1 cellular context compared by ENCODE assay signal in genomic region chr6:148342146-148343027, GRCh38.
TF ChIP-seq lines count a peak whose summit lies in the region.

SASH1 (plus strand) TSS chr6:148342838; CDS start chr6:148343068, 230 bp downstream.

TF ChIP-seq in HepG2, 621 proteins besides CTCF, POLR2A, EP300 and RAD21 (continued from another document and continues in another):
- TF ChIP-seq CREB3 (CRISPR knock-in tag; IDR thresholded peaks at IDR 0.05) (no peak), SMYD3 (CRISPR knock-in tag; IDR thresholded peaks at IDR 0.05) (no peak), ZSCAN21 (CRISPR knock-in tag; IDR thresholded peaks at IDR 0.05; ENCODE audit: borderline replicate concordance) (no peak), ZNF615 (CRISPR knock-in tag; IDR thresholded peaks at IDR 0.05; ENCODE audit: borderline replicate concordance) (no peak), ZNF225 (CRISPR knock-in tag; IDR thresholded peaks at IDR 0.05) (no peak), ZNF558 (CRISPR knock-in tag; IDR thresholded peaks at IDR 0.05; ENCODE audit: borderline replicate concordance) (peak; percentile 51; the same call in 1 of the 2 replicates), ZNF431 (CRISPR knock-in tag; IDR thresholded peaks at IDR 0.05; ENCODE audit: borderline replicate concordance, low read depth) (0 out of 2 replicates have a peak, but pooled peaks have one; percentile 56), NFE2L1 (CRISPR knock-in tag; IDR thresholded peaks at IDR 0.05; ENCODE audit: borderline replicate concordance) (no peak), JARID2 (CRISPR knock-in tag; IDR thresholded peaks at IDR 0.05; ENCODE audit: insufficient replicate concordance) (peak; percentile 21), AKNA (CRISPR knock-in tag; IDR thresholded peaks at IDR 0.05; ENCODE audit: borderline replicate concordance) (no peak; the same call in 1 of the 2 replicates), ZNF331 (CRISPR knock-in tag; IDR thresholded peaks at IDR 0.05) (no peak), CCAR2 (optimal IDR thresholded peaks at IDR 0.05; ENCODE audit: low read depth, low read length) (no peak), FOXA1 (IDR thresholded peaks at IDR 0.05) (no peak), FOXA1 (CRISPR knock-in tag; IDR thresholded peaks at IDR 0.05) (0 out of 2 replicates have a peak, but pooled peaks have one; percentile 3), MTF2 (CRISPR knock-in tag; IDR thresholded peaks at IDR 0.05; ENCODE audit: borderline replicate concordance) (0 out of 2 replicates have a peak, but pooled peaks have one; percentile 58), ZNF264 (CRISPR knock-in tag; IDR thresholded peaks at IDR 0.05) (no peak; the same call in 1 of the 2 replicates), ZNF383 (CRISPR knock-in tag; IDR thresholded peaks at IDR 0.05; ENCODE audit: borderline replicate concordance) (no peak), ZSCAN25 (CRISPR knock-in tag; IDR thresholded peaks at IDR 0.05) (peak; percentile 68; the same call in 1 of the 2 replicates), MEIS2 (CRISPR knock-in tag; IDR thresholded peaks at IDR 0.05) (peak; percentile 60; the same call in 1 of the 2 replicates), IRF9 (CRISPR knock-in tag; IDR thresholded peaks at IDR 0.05; ENCODE audit: borderline replicate concordance) (peak; percentile 56; the same call in 1 of the 2 replicates), ZNF761 (CRISPR knock-in tag; conservative IDR thresholded peaks at IDR 0.05) (peak; percentile 62; the same call in 1 of the 2 replicates), DZIP1 (CRISPR knock-in tag; IDR thresholded peaks at IDR 0.05) (peak; percentile 79), ZNF414 (CRISPR knock-in tag; IDR thresholded peaks at IDR 0.05) (no peak), ZNF563 (CRISPR knock-in tag; IDR thresholded peaks at IDR 0.05) (no peak), ZNF550 (CRISPR knock-in tag; IDR thresholded peaks at IDR 0.05; ENCODE audit: borderline replicate concordance) (no peak), NFKBIZ (CRISPR knock-in tag; IDR thresholded peaks at IDR 0.05) (peak; percentile 67), HOXD1 (CRISPR knock-in tag; IDR thresholded peaks at IDR 0.05) (no peak), GABPA (IDR thresholded peaks at IDR 0.05; ENCODE audit: low read depth, low read length) (no peak), GABPA (CRISPR knock-in tag; IDR thresholded peaks at IDR 0.05; ENCODE audit: low read depth) (peak; percentile 37; the same call in 1 of the 2 replicates), SP1 (IDR thresholded peaks at IDR 0.05) (no peak), SP1 (CRISPR knock-in tag; IDR thresholded peaks at IDR 0.05) (no peak), ZNF746 (CRISPR knock-in tag; IDR thresholded peaks at IDR 0.05) (peak; percentile 83), STAG1 (CRISPR knock-in tag; IDR thresholded peaks at IDR 0.05) (no peak), ZNF772 (CRISPR knock-in tag; IDR thresholded peaks at IDR 0.05) (no peak), MEF2D (CRISPR knock-in tag; IDR thresholded peaks at IDR 0.05) (0 out of 2 replicates have a peak, but pooled peaks have one; percentile 43), HMG20B (CRISPR knock-in tag; conservative IDR thresholded peaks at IDR 0.05) (no peak; the same call in 1 of the 2 replicates), PLRG1 (conservative IDR thresholded peaks at IDR 0.05) (no peak), GRHL1 (CRISPR knock-in tag; conservative IDR thresholded peaks at IDR 0.05) (no peak), DNMT3B (CRISPR knock-in tag; conservative IDR thresholded peaks at IDR 0.05) (0 out of 2 replicates have a peak, but pooled peaks have one; percentile 53), ZKSCAN5 (CRISPR knock-in tag; IDR thresholded peaks at IDR 0.05) (no peak), ZNF343 (CRISPR knock-in tag; IDR thresholded peaks at IDR 0.05) (peak; percentile 42; the same call in 1 of the 2 replicates), SIN3B (IDR thresholded peaks at IDR 0.05; ENCODE audit: low read length) (no peak), RFX5 (IDR thresholded peaks at IDR 0.05; ENCODE audit: low read depth, low read length) (no peak), KLF15 (CRISPR knock-in tag; IDR thresholded peaks at IDR 0.05; ENCODE audit: borderline replicate concordance) (no peak), CREBL2 (CRISPR knock-in tag; IDR thresholded peaks at IDR 0.05; ENCODE audit: borderline replicate concordance) (peak; percentile 90; the same call in 1 of the 2 replicates), RERE (CRISPR knock-in tag; IDR thresholded peaks at IDR 0.05; ENCODE audit: low read depth) (no peak), DNMT1 (CRISPR knock-in tag; IDR thresholded peaks at IDR 0.05) (no peak), ERF (CRISPR knock-in tag; IDR thresholded peaks at IDR 0.05) (peak; percentile 75), REXO4 (CRISPR knock-in tag; IDR thresholded peaks at IDR 0.05; ENCODE audit: borderline replicate concordance) (no peak), SSRP1 (CRISPR knock-in tag; IDR thresholded peaks at IDR 0.05) (peak; percentile 34; the same call in 1 of the 2 replicates), ADNP (CRISPR knock-in tag; IDR thresholded peaks at IDR 0.05) (no peak), FOSL2 (CRISPR knock-in tag; IDR thresholded peaks at IDR 0.05) (no peak), RFXANK (CRISPR knock-in tag; IDR thresholded peaks at IDR 0.05) (peak; percentile 80; the same call in 1 of the 2 replicates), PAWR (CRISPR knock-in tag; IDR thresholded peaks at IDR 0.05; ENCODE audit: borderline replicate concordance) (no peak)
